8 cellular contexts compared by ENCODE assay signal in genomic region chr17:1177099-1177996, GRCh38. TPM values are rescaled to one million over a fixed set of nuclear protein-coding genes. Genes with fewer than 3 reads are reported as not detected.
A peak's percentile ranks its signal among the peaks of the same experiment; 100 is the strongest.
DNase-seq lines count a peak whose midpoint lies in the region; ATAC-seq and TF ChIP-seq lines count a peak whose summit lies in the region.

No MANE protein-coding gene starts in this region.

- ATAC-seq in effector memory CD8-positive, alpha-beta T cell (replicated peaks): no peak

- TF ChIP-seq CTCF in nephron progenitor cell (IDR thresholded peaks at IDR 0.05) (no peak), esophagus squamous epithelium (IDR thresholded peaks at IDR 0.05) (no peak)

- peak overlapping the region; percentile 77 to 80 for H3K4me3 Mint-ChIP-seq in effector memory CD8-positive, alpha-beta T cell
- peak overlapping the region; percentile 86 for H3K4me3 Mint-ChIP-seq in nephron progenitor cell
- no peak overlapping the region for H3K4me3 Mint-ChIP-seq in activated CD4-positive, alpha-beta T cell treated with anti-CD3 and anti-CD28 coated beads, Interleukin-2, amount 10 ng/mL, durations not matched to agents 7 days and 5 days

- POLR2A ChIA-PET in activated CD4-positive, alpha-beta T cell treated with anti-CD3 and anti-CD28 coated beads, Interleukin-2, amount 10 ng/mL, durations not matched to agents 7 days and 5 days (lab: Charles Lee): no interaction called here

- CTCF ChIA-PET in activated CD4-positive, alpha-beta T cell treated with anti-CD3 and anti-CD28 coated beads, Interleukin-2, amount 10 ng/mL, durations not matched to agents 7 days and 5 days (lab: Charles Lee): interaction anchor here (0.5 to 1.4 kb wide), 3 partner anchors 10 to 126 kb away, joined by 3 to 4 read pairs (median 4); no protein-coding TSS in a partner anchor

- H3K9me3 Mint-ChIP-seq in effector memory CD8-positive, alpha-beta T cell: no peaks in the 10 kb centered on the region
- H3K9me3 Mint-ChIP-seq in nephron progenitor cell: no peaks in the 10 kb centered on the region
- H3K9me3 Mint-ChIP-seq in activated CD4-positive, alpha-beta T cell treated with anti-CD3 and anti-CD28 coated beads, Interleukin-2, amount 10 ng/mL, durations not matched to agents 7 days and 5 days: no peaks in the 10 kb centered on the region

- intact Hi-C loops in esophagus squamous epithelium (cut with DNase I): no loop called here

- H3K4me1 ChIP-seq in esophagus squamous epithelium: peaks cover 24 to 74% (median 34%) of the 10 kb centered on the region in 3 donors

- H3K4me3 ChIP-seq in esophagus squamous epithelium: peak overlapping the region in 1 of 4 donors; percentile 34

- WGBS in esophagus squamous epithelium, 2 donors: 59 to 71% methylated on average over 13 to 14 of the region's 21 CpGs

- H3K27ac ChIP-seq in esophagus squamous epithelium: peak overlapping the region in 2 of 4 donors; percentile 40 to 44

- peaks cover 6 to 13% of the 10 kb centered on the region in 2 donors for H3K4me1 Mint-ChIP-seq in effector memory CD8-positive, alpha-beta T cell (ENCODE audit: low read depth in 2 of 2)
- H3K4me1 Mint-ChIP-seq in nephron progenitor cell: peaks cover 69% of the 10 kb centered on the region
- H3K4me1 Mint-ChIP-seq in activated CD4-positive, alpha-beta T cell treated with anti-CD3 and anti-CD28 coated beads, Interleukin-2, amount 10 ng/mL, durations not matched to agents 7 days and 5 days: peaks cover 6% of the 10 kb centered on the region

- DNase-seq in EL (peak; percentile 56), NCI-H446 treated with DMSO at 0.1 percent for 48 hours (lab: John Stamatoyannopoulos, UW) (peak; percentile 11), nephron progenitor cell (no peak), NCI-H1048 (lab: John Stamatoyannopoulos, UW) (no peak), esophagus squamous epithelium (lab: John Stamatoyannopoulos, UW) (no peak), NCI-H510A treated with DMSO at 0.1 percent for 48 hours (lab: John Stamatoyannopoulos, UW) (no peak)
- DNase-seq in effector memory CD8-positive, alpha-beta T cell: no peak
- DNase-seq in activated CD4-positive, alpha-beta T cell treated with anti-CD3 and anti-CD28 coated beads, Interleukin-2, amount 10 ng/mL, durations not matched to agents 7 days and 5 days: no peak

- peaks cover 0 to 39% (median 0%) of the 10 kb centered on the region in 4 donors for H3K27me3 ChIP-seq in esophagus squamous epithelium

- H3K27ac Mint-ChIP-seq in effector memory CD8-positive, alpha-beta T cell: no peak overlapping the region
- H3K27ac Mint-ChIP-seq in nephron progenitor cell: no peak overlapping the region
- H3K27ac Mint-ChIP-seq in activated CD4-positive, alpha-beta T cell treated with anti-CD3 and anti-CD28 coated beads, Interleukin-2, amount 10 ng/mL, durations not matched to agents 7 days and 5 days: no peak overlapping the region

- peaks cover 4% of the 10 kb centered on the region for H3K36me3 Mint-ChIP-seq in effector memory CD8-positive, alpha-beta T cell (ENCODE audit: insufficient read depth)
- peaks cover 4% of the 10 kb centered on the region for H3K36me3 Mint-ChIP-seq in nephron progenitor cell (ENCODE audit: low read depth)
- no peaks in the 10 kb centered on the region for H3K36me3 Mint-ChIP-seq in activated CD4-positive, alpha-beta T cell treated with anti-CD3 and anti-CD28 coated beads, Interleukin-2, amount 10 ng/mL, durations not matched to agents 7 days and 5 days (ENCODE audit: low read depth)

- H3K27me3 Mint-ChIP-seq in effector memory CD8-positive, alpha-beta T cell: no peaks in the 10 kb centered on the region
- H3K27me3 Mint-ChIP-seq in nephron progenitor cell (ENCODE audit: low read depth, poor library complexity): peaks cover 11% of the 10 kb centered on the region
- H3K27me3 Mint-ChIP-seq in activated CD4-positive, alpha-beta T cell treated with anti-CD3 and anti-CD28 coated beads, Interleukin-2, amount 10 ng/mL, durations not matched to agents 7 days and 5 days: peaks cover 29% of the 10 kb centered on the region

- no peak for TF ChIP-seq POLR2A in esophagus squamous epithelium (IDR thresholded peaks at IDR 0.05)

- H3K9me3 ChIP-seq in esophagus squamous epithelium: no peaks in the 10 kb centered on the region

- H3K36me3 ChIP-seq in esophagus squamous epithelium: no peaks in the 10 kb centered on the region

RNA-seq across cellular contexts. Expression of gene ABR, which starts 2.4 kb away (rescaled TPM):
- 100 to 1,000 TPM in 1 of 4 donors, 10 to 100 TPM in 3; 62.1 to 248 (median 75.5) TPM for total RNA-seq in esophagus squamous epithelium
- 100 to 1,000 TPM; 145 to 163 TPM for total RNA-seq in activated CD4-positive, alpha-beta T cell treated with anti-CD3 and anti-CD28 coated beads, Interleukin-2, amount 10 ng/mL, durations not matched to agents 7 days and 5 days

Comparison
In these comparisons a context has a peak if more than half of its experiments do, and no peak if none do; other contexts are left out.
1. DNase-seq: peak in EL (single experiment) and NCI-H446 treated with DMSO at 0.1 percent for 48 hours (single experiment); none in effector memory CD8-positive, alpha-beta T cell (0 of 3), nephron progenitor cell (single experiment), NCI-H1048 (single experiment), esophagus squamous epithelium (single experiment), NCI-H510A treated with DMSO at 0.1 percent for 48 hours (single experiment) and activated CD4-positive, alpha-beta T cell treated with anti-CD3 and anti-CD28 coated beads, Interleukin-2, amount 10 ng/mL, durations not matched to agents 7 days and 5 days (single experiment).